In genomic region chr3:171556574-171557145, GRCh38 we compare ENCODE assay signal across 11 cellular contexts.
DNase-seq lines count a peak whose midpoint lies in the region; ATAC-seq and TF ChIP-seq lines count a peak whose summit lies in the region.
"Had no signal": no experiment of that assay in that cellular context is flagged by ENCODE, and none has a peak within 500 bp of the region (broad histone marks: within the 10 kb centered on the region; RNA-seq: fewer than 3 reads in every experiment).

No MANE protein-coding gene starts in this region.

- no peaks in the 10 kb centered on the region for H3K9me3 ChIP-seq in BE2C
- H3K9me3 ChIP-seq: vagina had no signal

- no peak for TF ChIP-seq CTCF in BE2C (IDR thresholded peaks at IDR 0.05; ENCODE audit: low read depth, low read length)
- no peak for TF ChIP-seq CTCF in epithelial cell of proximal tubule (conservative IDR thresholded peaks at IDR 0.05; ENCODE audit: low read depth, low read length)

- peak overlapping the region; percentile 41 for H3K4me3 ChIP-seq in BE2C (ENCODE audit: low read depth, low read length)
- H3K4me3 ChIP-seq in epithelial cell of proximal tubule (ENCODE audit: low read depth, low read length), result no peak overlapping the region
- H3K4me3 ChIP-seq: vagina had no signal

- DNase-seq in BE2C (peak; percentile 61), HT-29 (ENCODE audit: low spot score) (peak; percentile 38), NCI-H774 (lab: John Stamatoyannopoulos, UW) (peak; percentile 62), epithelial cell of proximal tubule (ENCODE audit: low read depth) (peak; percentile 58), foreskin melanocyte (no peak), OCI-M1 (lab: John Stamatoyannopoulos, UW) (no peak)
- DNase-seq in stimulated activated naive CD4-positive, alpha-beta T cell treated with Interleukin-2 at 50 U/mL for 16 hours (lab: John Stamatoyannopoulos, UW), result no peak
- DNase-seq: islet precursor cell; stimulated activated CD4-positive, alpha-beta T cell treated with anti-CD3 and anti-CD28 coated beads, Interleukin-15, amount 100 ng/mL, for 24 hours had no signal

- no peaks in the 10 kb centered on the region for H3K27me3 ChIP-seq in BE2C
- H3K27me3 ChIP-seq: vagina had no signal

- H3K36me3 ChIP-seq in BE2C, result no peaks in the 10 kb centered on the region
- H3K36me3 ChIP-seq: vagina had no signal

- peaks cover 20% of the 10 kb centered on the region for H3K4me1 ChIP-seq in BE2C
- H3K4me1 ChIP-seq: vagina had no signal

- ATAC-seq in HG03139 (IDR thresholded peaks at IDR 0.05; ENCODE audit: unreplicated experiment), result no peak

Comparison
In these comparisons a context has a peak if more than half of its experiments do, and no peak if none do; other contexts are left out.
1. DNase-seq: peak in BE2C (single experiment), HT-29 (single experiment), NCI-H774 (single experiment) and epithelial cell of proximal tubule (single experiment); none in foreskin melanocyte (single experiment), OCI-M1 (single experiment) and stimulated activated naive CD4-positive, alpha-beta T cell treated with Interleukin-2 at 50 U/mL for 16 hours (single experiment).